8 cellular contexts compared by ENCODE assay signal in the genomic region with DNA sequence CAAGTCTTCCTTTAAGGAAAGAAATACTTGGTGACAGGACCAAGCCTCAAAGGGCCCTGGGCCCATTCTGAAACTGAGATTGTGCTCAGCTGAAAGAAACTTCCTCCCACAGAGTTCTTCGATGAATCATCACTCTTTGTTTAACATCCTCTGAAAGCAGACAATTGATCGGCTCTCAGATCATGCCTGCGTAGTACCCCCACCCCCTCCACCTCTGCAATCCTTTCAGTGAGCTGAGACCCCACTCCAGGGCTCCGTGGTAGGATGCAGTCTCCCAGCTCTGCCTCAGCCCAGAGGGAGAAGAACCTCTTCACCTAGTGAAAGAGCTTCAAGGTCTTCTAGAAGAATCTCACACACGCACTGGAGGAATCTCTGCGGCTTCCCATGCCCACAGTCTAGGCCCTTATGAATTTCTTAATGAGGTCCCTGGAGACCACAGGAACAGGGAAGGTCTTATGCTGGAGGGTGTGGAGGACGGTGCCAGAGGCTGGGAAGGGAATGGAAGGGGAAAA.
A peak's percentile ranks its signal among the peaks of the same experiment; 100 is the strongest.
DNase-seq lines count a peak whose midpoint lies in the region; ATAC-seq and TF ChIP-seq lines count a peak whose summit lies in the region.

No MANE protein-coding gene starts in this region.

- no peak overlapping the region for H2AFZ ChIP-seq in Loucy (ENCODE audit: low read length)

- no peaks in the 10 kb centered on the region for H3K9me2 ChIP-seq in Loucy (replicated peaks; ENCODE audit: low read depth, low read length)

- H3F3A ChIP-seq in Loucy (ENCODE audit: low read depth) = no peaks in the 10 kb centered on the region

- H3K4me3 Mint-ChIP-seq in activated naive CD8-positive, alpha-beta T cell treated with anti-CD3 and anti-CD28 coated beads for 36 hours = peak overlapping the region; percentile 15

- no peaks in the 10 kb centered on the region for H3K36me3 ChIP-seq in Loucy (ENCODE audit: insufficient read depth, low read length)
- H3K36me3 ChIP-seq in heart right ventricle = no peaks in the 10 kb centered on the region

- no peak overlapping the region for H3K27ac Mint-ChIP-seq in activated naive CD8-positive, alpha-beta T cell treated with anti-CD3 and anti-CD28 coated beads for 36 hours

- ATAC-seq in GM21576 (IDR thresholded peaks at IDR 0.05; ENCODE audit: unreplicated experiment) = peak; percentile 73
- ATAC-seq in heart right ventricle = no peak
- no peak for ATAC-seq in Right ventricle myocardium superior (ENCODE audit: poor library complexity)

- peaks cover 43% of the 10 kb centered on the region for H3K4me1 Mint-ChIP-seq in activated naive CD8-positive, alpha-beta T cell treated with anti-CD3 and anti-CD28 coated beads for 36 hours

- H3K27me3 Mint-ChIP-seq in activated naive CD8-positive, alpha-beta T cell treated with anti-CD3 and anti-CD28 coated beads for 36 hours = peaks cover 46% of the 10 kb centered on the region

- H3K4me3 ChIP-seq in Loucy (ENCODE audit: low read length, poor library complexity, severe bottlenecking) (peak overlapping the region; percentile 89), heart right ventricle (no peak overlapping the region)

- DNase-seq in CD1c-positive myeloid dendritic cell (ENCODE audit: extremely low spot score) = peak; percentile 51
- DNase-seq in activated naive CD8-positive, alpha-beta T cell treated with anti-CD3 and anti-CD28 coated beads for 36 hours = peak; percentile 49
- peak; percentile 42 for DNase-seq in putamen (ENCODE audit: low spot score)
- DNase-seq in heart right ventricle = no peak
- no peak for DNase-seq in NCI-H1694 (lab: John Stamatoyannopoulos, UW)
- no peak for DNase-seq in Right ventricle myocardium superior

- peaks cover 85% of the 10 kb centered on the region for H3K79me2 ChIP-seq in Loucy (ENCODE audit: insufficient read depth, low read length)

- peak overlapping the region; percentile 85 for H3K4me2 ChIP-seq in Loucy (ENCODE audit: low read depth, low read length, poor library complexity, severe bottlenecking)

- peaks cover 34% of the 10 kb centered on the region for H3K4me1 ChIP-seq in Loucy (ENCODE audit: insufficient read depth, low read length, poor library complexity, severe bottlenecking)
- H3K4me1 ChIP-seq in heart right ventricle = peaks cover 5 to 20% (median 15%) of the 10 kb centered on the region in 9 donors

- TF ChIP-seq CTCF in Loucy (conservative IDR thresholded peaks at IDR 0.05; ENCODE audit: low read length) (no peak), heart right ventricle (IDR thresholded peaks at IDR 0.05) (no peak)

- no peak overlapping the region for H3K27ac ChIP-seq in heart right ventricle

- H3K9me3 Mint-ChIP-seq in activated naive CD8-positive, alpha-beta T cell treated with anti-CD3 and anti-CD28 coated beads for 36 hours = no peaks in the 10 kb centered on the region

- peaks cover 3% of the 10 kb centered on the region for H3K36me3 Mint-ChIP-seq in activated naive CD8-positive, alpha-beta T cell treated with anti-CD3 and anti-CD28 coated beads for 36 hours

- H3K9me3 ChIP-seq in Loucy (ENCODE audit: insufficient read depth, low read depth, low read length) (no peaks in the 10 kb centered on the region), heart right ventricle (no peaks in the 10 kb centered on the region)

- intact Hi-C loops in heart right ventricle (cut with DNase I) = no loop called here
- intact Hi-C loops in Right ventricle myocardium superior (cut with DNase I) = no loop called here

- 46 to 64% methylated on average over 7 of the region's 7 CpGs for WGBS in heart right ventricle, 2 donors

- no peak overlapping the region for H3K9ac ChIP-seq in Loucy (ENCODE audit: low read depth, low read length, poor library complexity, severe bottlenecking)

- peaks cover 30% of the 10 kb centered on the region for H4K20me1 ChIP-seq in Loucy (ENCODE audit: insufficient read depth, low read length, poor library complexity, severe bottlenecking)

- H3K27me3 ChIP-seq in Loucy (ENCODE audit: insufficient read depth, low read length, poor library complexity, severe bottlenecking) (peaks cover 2% of the 10 kb centered on the region), heart right ventricle (peaks cover 17 to 68% (median 42%) of the 10 kb centered on the region in 7 donors)

Comparison
In these comparisons a context has a peak if more than half of its experiments do, and no peak if none do; other contexts are left out.
1. DNase-seq: peak in CD1c-positive myeloid dendritic cell (single experiment), activated naive CD8-positive, alpha-beta T cell treated with anti-CD3 and anti-CD28 coated beads for 36 hours (single experiment) and putamen (single experiment); none in heart right ventricle (0 of 2), NCI-H1694 (single experiment) and Right ventricle myocardium superior (single experiment).